In the genomic region with DNA sequence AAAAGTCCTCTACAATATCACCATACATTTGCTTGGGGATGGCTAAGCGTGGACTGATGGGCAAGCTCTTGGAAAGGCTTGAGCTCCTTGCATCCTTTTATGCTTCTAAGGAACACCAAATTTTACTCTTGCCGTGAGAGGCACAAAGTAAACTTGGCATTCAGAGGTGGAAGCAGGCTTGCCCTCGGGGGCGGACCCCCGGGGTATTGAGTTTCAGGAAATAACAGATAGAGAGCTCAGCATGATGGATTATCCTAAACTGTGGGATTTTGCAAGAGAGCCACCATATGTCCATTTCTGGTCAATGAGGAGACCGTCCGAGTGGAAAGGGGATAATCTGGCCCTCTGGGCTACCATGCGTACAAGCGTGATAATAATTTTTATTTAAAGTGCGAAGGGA, we compare ENCODE assay signal across 17 cellular contexts. TPM values are rescaled to one million over a fixed set of nuclear protein-coding genes. Genes with fewer than 3 reads are reported as not detected.
A peak's percentile ranks its signal among the peaks of the same experiment; 100 is the strongest.
DNase-seq lines count a peak whose midpoint lies in the region; ATAC-seq and TF ChIP-seq lines count a peak whose summit lies in the region.
"Had no signal": no experiment of that assay in that cellular context is flagged by ENCODE, and none has a peak within 500 bp of the region (broad histone marks: within the 10 kb centered on the region; RNA-seq: fewer than 3 reads in every experiment).

No MANE protein-coding gene starts in this region.

- H2BK5ac ChIP-seq in mesendoderm (ENCODE audit: low read length) = no peak overlapping the region

- H3K27me3 ChIP-seq in breast epithelium (no peaks in the 10 kb centered on the region), mesendoderm (ENCODE audit: insufficient read depth, low read length, poor library complexity) (no peaks in the 10 kb centered on the region), gastroesophageal sphincter (no peaks in the 10 kb centered on the region), thyroid gland (no peaks in the 10 kb centered on the region)

- H3K4me3 Mint-ChIP-seq in MCF 10A (ENCODE audit: unreplicated experiment) = no peak overlapping the region
- peak overlapping the region; percentile 47 for H3K4me3 Mint-ChIP-seq in central memory CD8-positive, alpha-beta T cell
- no peak overlapping the region for H3K4me3 Mint-ChIP-seq in activated CD8-positive, alpha-beta T cell treated with anti-CD3 and anti-CD28 coated beads, Interleukin-2, amount 10 ng/mL, durations not matched to agents 7 days and 5 days
- H3K4me3 Mint-ChIP-seq: CD14-positive monocyte, IgD-negative memory B cell had no signal

- peak overlapping the region; percentile 86 for H3K27ac Mint-ChIP-seq in MCF 10A (ENCODE audit: low read depth, unreplicated experiment)
- H3K27ac Mint-ChIP-seq in central memory CD8-positive, alpha-beta T cell (ENCODE audit: low read depth) = peak overlapping the region; percentile 58
- H3K27ac Mint-ChIP-seq in activated CD8-positive, alpha-beta T cell treated with anti-CD3 and anti-CD28 coated beads, Interleukin-2, amount 10 ng/mL, durations not matched to agents 7 days and 5 days = no peak overlapping the region

- no peak overlapping the region for H3K4ac ChIP-seq in mesendoderm (ENCODE audit: low read depth, low read length)

- POLR2A ChIA-PET in MCF 10A (lab: Yijun Ruan, JAX) = interaction anchor here (0.7 to 1.1 kb wide), 2 partner anchors 11 to 14 kb away, joined by 4 to 9 read pairs; a partner anchor contains a TSS
- POLR2A ChIA-PET in activated CD8-positive, alpha-beta T cell treated with anti-CD3 and anti-CD28 coated beads, Interleukin-2, amount 10 ng/mL, durations not matched to agents 7 days and 5 days (lab: Charles Lee) = interaction anchor here (0.6 kb wide), 1 partner anchor 44 kb away, joined by 3 read pairs; no protein-coding TSS in a partner anchor

- no peak overlapping the region for H3K18ac ChIP-seq in mesendoderm (ENCODE audit: low read length)

- CTCF ChIA-PET in MCF 10A (lab: Yijun Ruan, JAX) = interaction anchor here (0.6 to 1.0 kb wide), 3 partner anchors 10 to 198 kb away, joined by 3 read pairs; no protein-coding TSS in a partner anchor
- CTCF ChIA-PET in activated CD8-positive, alpha-beta T cell treated with anti-CD3 and anti-CD28 coated beads, Interleukin-2, amount 10 ng/mL, durations not matched to agents 7 days and 5 days (lab: Charles Lee) = no interaction called here

- TF ChIP-seq CTCF in MCF 10A (IDR thresholded peaks at IDR 0.05; ENCODE audit: unreplicated experiment) (no peak), breast epithelium (IDR thresholded peaks at IDR 0.05) (no peak), gastroesophageal sphincter (IDR thresholded peaks at IDR 0.05) (no peak), thyroid gland (IDR thresholded peaks at IDR 0.05) (no peak)

- no peak overlapping the region for H3K4me2 ChIP-seq in mesendoderm (ENCODE audit: low read length)

- no peaks in the 10 kb centered on the region for H3K79me2 ChIP-seq in mesendoderm (ENCODE audit: control insufficient read depth, insufficient read depth, low read length)

- TF ChIP-seq POLR2A in breast epithelium (IDR thresholded peaks at IDR 0.05) (no peak), gastroesophageal sphincter (IDR thresholded peaks at IDR 0.05) (no peak), thyroid gland (IDR thresholded peaks at IDR 0.05) (no peak)

- BruUV-seq in MCF 10A (replicated peaks; lab: Mats Ljungman, UMichigan) = no TSS peak

- H3K36me3 Mint-ChIP-seq in MCF 10A (ENCODE audit: insufficient read depth, unreplicated experiment) = peaks cover 95% of the 10 kb centered on the region
- H3K36me3 Mint-ChIP-seq in central memory CD8-positive, alpha-beta T cell (ENCODE audit: insufficient read depth) = peaks cover 75% of the 10 kb centered on the region
- peaks cover 86% of the 10 kb centered on the region for H3K36me3 Mint-ChIP-seq in activated CD8-positive, alpha-beta T cell treated with anti-CD3 and anti-CD28 coated beads, Interleukin-2, amount 10 ng/mL, durations not matched to agents 7 days and 5 days (ENCODE audit: low read depth)

- H4K8ac ChIP-seq in mesendoderm (ENCODE audit: low read depth, low read length) = no peak overlapping the region

- DNase-seq in MCF 10A (ENCODE audit: unreplicated experiment) (no peak), breast epithelium (ENCODE audit: low spot score in 2 of 2) (no peak), mesendoderm (peak; percentile 13), glomerular visceral epithelial cell (ENCODE audit: extremely low spot score) (no peak), thyroid gland (no peak)
- DNase-seq in central memory CD8-positive, alpha-beta T cell (ENCODE audit: low spot score in 2 of 2) = no peak
- no peak for DNase-seq in activated CD8-positive, alpha-beta T cell treated with anti-CD3 and anti-CD28 coated beads, Interleukin-2, amount 10 ng/mL, durations not matched to agents 7 days and 5 days
- DNase-seq: NCI-H2107, NCI-H226, NCI-H526 treated with DMSO at 0.1 percent for 48 hours had no signal

- no peak overlapping the region for H2BK120ac ChIP-seq in mesendoderm (ENCODE audit: low read depth, low read length)

- ATAC-seq in central memory CD8-positive, alpha-beta T cell (replicated peaks; ENCODE audit: extremely low read depth, poor library complexity, severe bottlenecking) = no peak
- ATAC-seq in gastroesophageal sphincter = no peak
- ATAC-seq in activated CD8-positive, alpha-beta T cell treated with anti-CD3 and anti-CD28 coated beads, Interleukin-2, amount 10 ng/mL, durations not matched to agents 7 days and 5 days = no peak
- ATAC-seq: GM12878 had no signal

- peaks cover 61% of the 10 kb centered on the region for H3K4me1 Mint-ChIP-seq in MCF 10A (ENCODE audit: insufficient read depth, unreplicated experiment)
- H3K4me1 Mint-ChIP-seq in central memory CD8-positive, alpha-beta T cell = peaks cover 81% of the 10 kb centered on the region
- H3K4me1 Mint-ChIP-seq in activated CD8-positive, alpha-beta T cell treated with anti-CD3 and anti-CD28 coated beads, Interleukin-2, amount 10 ng/mL, durations not matched to agents 7 days and 5 days (ENCODE audit: low read depth) = peaks cover 78% of the 10 kb centered on the region

- H3K4me1 ChIP-seq in breast epithelium = no peaks in the 10 kb centered on the region
- H3K4me1 ChIP-seq in mesendoderm (ENCODE audit: control insufficient read depth, low read depth, low read length) = no peaks in the 10 kb centered on the region
- H3K4me1 ChIP-seq in gastroesophageal sphincter = peaks cover 0 to 15% (median 0%) of the 10 kb centered on the region in 3 donors
- no peaks in the 10 kb centered on the region for H3K4me1 ChIP-seq in thyroid gland

- intact Hi-C loops in MCF 10A (cut with micrococcal nuclease) (no loop called here), breast epithelium (cut with DNase I; ENCODE audit: low total_unique reads) (no loop called here), thyroid gland (cut with DNase I) (no loop called here)

- no peak for TF ChIP-seq EP300 in gastroesophageal sphincter (IDR thresholded peaks at IDR 0.05)

- no peak overlapping the region for H3K9ac ChIP-seq in mesendoderm (ENCODE audit: low read length)

- no peak overlapping the region for H4K5ac ChIP-seq in mesendoderm (ENCODE audit: low read length)

- no peaks in the 10 kb centered on the region for H3K27me3 Mint-ChIP-seq in MCF 10A (ENCODE audit: insufficient read depth, unreplicated experiment)
- no peaks in the 10 kb centered on the region for H3K27me3 Mint-ChIP-seq in central memory CD8-positive, alpha-beta T cell
- no peaks in the 10 kb centered on the region for H3K27me3 Mint-ChIP-seq in activated CD8-positive, alpha-beta T cell treated with anti-CD3 and anti-CD28 coated beads, Interleukin-2, amount 10 ng/mL, durations not matched to agents 7 days and 5 days (ENCODE audit: low read depth)
- H3K27me3 Mint-ChIP-seq: IgD-negative memory B cell had no signal

- H3K4me3 ChIP-seq in breast epithelium = no peak overlapping the region
- no peak overlapping the region for H3K4me3 ChIP-seq in mesendoderm (ENCODE audit: low read length)
- no peak overlapping the region for H3K4me3 ChIP-seq in gastroesophageal sphincter
- H3K4me3 ChIP-seq in thyroid gland (replicated peaks in 1 of 3) = no peak overlapping the region
- H3K4me3 ChIP-seq: GM12878 had no signal

- no peak overlapping the region for H3K56ac ChIP-seq in mesendoderm (ENCODE audit: low read length)

- H3K27ac ChIP-seq in breast epithelium = no peak overlapping the region
- no peak overlapping the region for H3K27ac ChIP-seq in mesendoderm (ENCODE audit: low read depth, low read length)
- H3K27ac ChIP-seq in gastroesophageal sphincter = no peak overlapping the region
- H3K27ac ChIP-seq in thyroid gland = no peak overlapping the region

- H3K23ac ChIP-seq in mesendoderm (ENCODE audit: low read length) = no peak overlapping the region

- no CpG with 5 or more reads among the region's 10 CpGs for WGBS in mesendoderm (ENCODE audit: extremely low coverage, insufficient coverage, low lambda C conversion rate)
- WGBS in gastroesophageal sphincter (ENCODE audit: low coverage in 1 of 2), 2 donors = 80 to 100% methylated on average over 5 to 8 of the region's 10 CpGs
- WGBS in thyroid gland, 2 donors = 84 to 86% methylated on average over 10 of the region's 10 CpGs

- no peaks in the 10 kb centered on the region for H3K79me1 ChIP-seq in mesendoderm (ENCODE audit: low read length)

- H2BK15ac ChIP-seq in mesendoderm (replicated peaks; ENCODE audit: low read depth) = no peak overlapping the region

- H2AK5ac ChIP-seq in mesendoderm (ENCODE audit: low read length) = no peak overlapping the region

- H3K9me3 ChIP-seq in breast epithelium (no peaks in the 10 kb centered on the region), gastroesophageal sphincter (no peaks in the 10 kb centered on the region), thyroid gland (no peaks in the 10 kb centered on the region)

- no peaks in the 10 kb centered on the region for H3K9me3 Mint-ChIP-seq in MCF 10A (ENCODE audit: unreplicated experiment)
- H3K9me3 Mint-ChIP-seq in central memory CD8-positive, alpha-beta T cell = no peaks in the 10 kb centered on the region
- H3K9me3 Mint-ChIP-seq in activated CD8-positive, alpha-beta T cell treated with anti-CD3 and anti-CD28 coated beads, Interleukin-2, amount 10 ng/mL, durations not matched to agents 7 days and 5 days (ENCODE audit: insufficient read depth) = no peaks in the 10 kb centered on the region
- H3K9me3 Mint-ChIP-seq: IgD-negative memory B cell had no signal

- H3K36me3 ChIP-seq in breast epithelium = no peaks in the 10 kb centered on the region
- H3K36me3 ChIP-seq in mesendoderm (ENCODE audit: control insufficient read depth, insufficient read depth, low read length) = no peaks in the 10 kb centered on the region
- H3K36me3 ChIP-seq in gastroesophageal sphincter = peaks cover 0 to 30% of the 10 kb centered on the region in 2 donors
- H3K36me3 ChIP-seq in thyroid gland = peaks cover 3 to 15% of the 10 kb centered on the region in 2 donors

RNA-seq across cellular contexts. Expression of a gene that starts 14.0 kb away (rescaled TPM):
- total RNA-seq in MCF 10A (2022) (139 and 163 TPM in 2 replicates), breast epithelium (100 to 1,000 TPM in 2 of 3 donors, 10 to 100 TPM in 1; 96.2 to 132 (median 109) TPM), gastroesophageal sphincter (10 to 100 TPM; 25.2 to 73.4 (median 47.5) TPM), thyroid gland (100 to 1,000 TPM in 1 of 4 donors, 10 to 100 TPM in 3; 29.8 to 110 (median 49.5) TPM)
- polyA plus RNA-seq in mesendoderm (2013, experiment 1 of 2) = 1.6 TPM
- polyA plus RNA-seq in mesendoderm (2013, experiment 2 of 2) = 1.3 TPM
- total RNA-seq in activated CD8-positive, alpha-beta T cell treated with anti-CD3 and anti-CD28 coated beads, Interleukin-2, amount 10 ng/mL, durations not matched to agents 7 days and 5 days = 100 to 1,000 TPM; 308 to 314 TPM
- total RNA-seq: G401, HT-29 had no signal

RNA-seq across cellular contexts. Expression of a gene that starts 52.8 kb away (rescaled TPM):
- total RNA-seq in MCF 10A (2022) = not detected in 2 replicates
- total RNA-seq in breast epithelium = 1 to 10 TPM in 1 of 3 donors, under 1 TPM in 2; 0.32 to 1.6 (median 0.73) TPM
- 0.94 TPM for polyA plus RNA-seq in mesendoderm (2013, experiment 1 of 2)
- 0.97 TPM for polyA plus RNA-seq in mesendoderm (2013, experiment 2 of 2)
- under 1 TPM in 3 of 4 donors, not detected in 1; 0.19 to 0.54 (median 0.30) TPM for total RNA-seq in gastroesophageal sphincter
- under 1 TPM in 3 of 4 donors, not detected in 1; 0.22 to 0.34 (median 0.27) TPM for total RNA-seq in thyroid gland
- total RNA-seq in activated CD8-positive, alpha-beta T cell treated with anti-CD3 and anti-CD28 coated beads, Interleukin-2, amount 10 ng/mL, durations not matched to agents 7 days and 5 days = 1 to 10 TPM in 1 of 2 experiments, under 1 TPM in 1; 0.99 to 1.8 TPM
- total RNA-seq: A673, G401, HT-29 had no signal
